In the genomic region with DNA sequence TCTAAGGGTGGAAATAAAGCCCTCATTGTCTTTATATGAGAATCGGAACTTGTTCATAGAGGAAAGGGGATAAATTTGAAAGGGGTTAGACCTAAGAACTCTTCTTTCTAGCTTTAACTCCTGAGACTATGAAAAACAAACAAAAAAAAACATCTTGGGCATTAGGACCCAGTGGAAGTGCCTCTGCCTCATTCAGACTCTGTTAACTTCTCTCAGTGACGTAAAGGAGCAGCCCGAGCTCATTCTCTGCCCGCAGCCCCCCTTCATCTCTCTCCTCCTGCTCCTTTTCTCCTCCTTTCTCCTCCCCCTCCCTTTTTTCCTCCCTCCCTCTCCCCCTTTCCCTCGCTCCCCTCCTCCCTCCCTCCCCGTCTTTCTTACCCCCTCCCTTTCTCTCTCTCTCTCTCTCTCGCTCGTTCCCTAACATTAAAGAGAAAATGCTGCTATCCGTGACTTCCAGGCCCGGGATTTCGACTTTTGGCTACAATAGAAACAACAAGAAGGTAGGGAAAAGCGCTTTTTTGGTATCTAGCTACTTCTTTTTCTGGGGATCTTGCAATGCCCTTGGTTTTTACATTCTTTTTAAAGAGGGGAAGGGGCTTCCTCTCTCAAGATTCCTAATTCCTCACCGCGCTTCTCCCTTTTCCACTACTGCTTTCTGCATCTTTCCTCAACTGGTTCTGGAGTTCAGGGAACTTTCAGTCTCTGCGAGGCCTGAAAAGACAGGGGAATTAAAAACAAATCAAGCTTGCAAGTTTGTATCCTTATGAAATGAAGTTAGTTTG, we compare ENCODE assay signal across 1 cellular context.
TF ChIP-seq lines count a peak whose summit lies in the region.

A gene with protein sequence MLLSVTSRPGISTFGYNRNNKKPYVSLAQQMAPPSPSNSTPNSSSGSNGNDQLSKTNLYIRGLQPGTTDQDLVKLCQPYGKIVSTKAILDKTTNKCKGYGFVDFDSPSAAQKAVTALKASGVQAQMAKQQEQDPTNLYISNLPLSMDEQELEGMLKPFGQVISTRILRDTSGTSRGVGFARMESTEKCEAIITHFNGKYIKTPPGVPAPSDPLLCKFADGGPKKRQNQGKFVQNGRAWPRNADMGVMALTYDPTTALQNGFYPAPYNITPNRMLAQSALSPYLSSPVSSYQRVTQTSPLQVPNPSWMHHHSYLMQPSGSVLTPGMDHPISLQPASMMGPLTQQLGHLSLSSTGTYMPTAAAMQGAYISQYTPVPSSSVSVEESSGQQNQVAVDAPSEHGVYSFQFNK (plus strand): TSS at position 231 of the 782 bp plus-strand sequence. CDS start 204 bp downstream, at position 435.

TF ChIP-seq in HEK293, 187 proteins besides CTCF, POLR2A, EP300 and RAD21 (continued from another document and continues in another):
- TF ChIP-seq, protein P1, sequence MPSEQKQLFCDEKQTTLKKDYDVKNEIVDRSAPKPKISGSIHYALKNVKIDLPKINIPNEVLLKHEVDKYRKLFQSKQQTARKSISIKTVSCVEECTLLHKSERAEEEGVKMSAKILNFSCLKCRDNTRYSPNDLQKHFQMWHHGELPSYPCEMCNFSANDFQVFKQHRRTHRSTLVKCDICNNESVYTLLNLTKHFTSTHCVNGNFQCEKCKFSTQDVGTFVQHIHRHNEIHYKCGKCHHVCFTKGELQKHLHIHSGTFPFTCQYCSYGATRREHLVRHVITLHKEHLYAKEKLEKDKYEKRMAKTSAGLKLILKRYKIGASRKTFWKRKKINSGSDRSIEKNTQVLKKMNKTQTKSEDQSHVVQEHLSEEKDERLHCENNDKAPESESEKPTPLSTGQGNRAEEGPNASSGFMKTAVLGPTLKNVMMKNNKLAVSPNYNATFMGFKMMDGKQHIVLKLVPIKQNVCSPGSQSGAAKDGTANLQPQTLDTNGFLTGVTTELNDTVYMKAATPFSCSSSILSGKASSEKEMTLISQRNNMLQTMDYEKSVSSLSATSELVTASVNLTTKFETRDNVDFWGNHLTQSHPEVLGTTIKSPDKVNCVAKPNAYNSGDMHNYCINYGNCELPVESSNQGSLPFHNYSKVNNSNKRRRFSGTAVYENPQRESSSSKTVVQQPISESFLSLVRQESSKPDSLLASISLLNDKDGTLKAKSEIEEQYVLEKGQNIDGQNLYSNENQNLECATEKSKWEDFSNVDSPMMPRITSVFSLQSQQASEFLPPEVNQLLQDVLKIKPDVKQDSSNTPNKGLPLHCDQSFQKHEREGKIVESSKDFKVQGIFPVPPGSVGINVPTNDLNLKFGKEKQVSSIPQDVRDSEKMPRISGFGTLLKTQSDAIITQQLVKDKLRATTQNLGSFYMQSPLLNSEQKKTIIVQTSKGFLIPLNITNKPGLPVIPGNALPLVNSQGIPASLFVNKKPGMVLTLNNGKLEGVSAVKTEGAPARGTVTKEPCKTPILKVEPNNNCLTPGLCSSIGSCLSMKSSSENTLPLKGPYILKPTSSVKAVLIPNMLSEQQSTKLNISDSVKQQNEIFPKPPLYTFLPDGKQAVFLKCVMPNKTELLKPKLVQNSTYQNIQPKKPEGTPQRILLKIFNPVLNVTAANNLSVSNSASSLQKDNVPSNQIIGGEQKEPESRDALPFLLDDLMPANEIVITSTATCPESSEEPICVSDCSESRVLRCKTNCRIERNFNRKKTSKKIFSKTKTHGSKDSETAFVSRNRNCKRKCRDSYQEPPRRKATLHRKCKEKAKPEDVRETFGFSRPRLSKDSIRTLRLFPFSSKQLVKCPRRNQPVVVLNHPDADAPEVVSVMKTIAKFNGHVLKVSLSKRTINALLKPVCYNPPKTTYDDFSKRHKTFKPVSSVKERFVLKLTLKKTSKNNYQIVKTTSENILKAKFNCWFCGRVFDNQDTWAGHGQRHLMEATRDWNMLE (tag by site-specific recombination; conservative IDR thresholded peaks at IDR 0.05; ENCODE audit: low read depth), result no peak
- TF ChIP-seq ZNF391 (tag by site-specific recombination; IDR thresholded peaks at IDR 0.05; ENCODE audit: borderline replicate concordance, low read depth) (0 out of 2 replicates have a peak, but pooled peaks have one; percentile 41), ZNF555 (tag by site-specific recombination; conservative IDR thresholded peaks at IDR 0.05) (no peak), YY2 (tag by site-specific recombination; IDR thresholded peaks at IDR 0.05) (no peak), ZNF768 (tag by site-specific recombination; IDR thresholded peaks at IDR 0.05) (no peak), ZNF624 (tag by site-specific recombination; IDR thresholded peaks at IDR 0.05) (no peak), ZFP41 (tag by site-specific recombination; IDR thresholded peaks at IDR 0.05; ENCODE audit: borderline replicate concordance) (no peak), ZBTB20 (tag by site-specific recombination; IDR thresholded peaks at IDR 0.05) (peak; percentile 21; the same call in 1 of the 2 replicates), GLI2 (tag by site-specific recombination; IDR thresholded peaks at IDR 0.05; ENCODE audit: borderline replicate concordance, low read depth) (no peak), GLI4 (tag by site-specific recombination; IDR thresholded peaks at IDR 0.05) (no peak), ZNF202 (tag by site-specific recombination; IDR thresholded peaks at IDR 0.05; ENCODE audit: borderline replicate concordance) (no peak), ZNF394 (tag by site-specific recombination; IDR thresholded peaks at IDR 0.05; ENCODE audit: borderline replicate concordance) (peak; percentile 94), ZBTB8A (tag by site-specific recombination; IDR thresholded peaks at IDR 0.05) (peak; percentile 56; the same call in 1 of the 2 replicates), ZNF677 (tag by site-specific recombination; IDR thresholded peaks at IDR 0.05) (no peak), SP2 (tag by site-specific recombination; IDR thresholded peaks at IDR 0.05) (no peak), SCRT2 (tag by site-specific recombination; IDR thresholded peaks at IDR 0.05) (no peak), MEIS1 (CRISPR knock-in tag; IDR thresholded peaks at IDR 0.05; ENCODE audit: borderline replicate concordance) (no peak), ZNF621 (tag by site-specific recombination; IDR thresholded peaks at IDR 0.05) (no peak), ZNF248 (tag by site-specific recombination; IDR thresholded peaks at IDR 0.05) (no peak), ZNF629 (tag by site-specific recombination; IDR thresholded peaks at IDR 0.05) (peak; percentile 99), ZNF16 (tag by site-specific recombination; IDR thresholded peaks at IDR 0.05; ENCODE audit: low read depth) (no peak), GLIS1 (tag by site-specific recombination; IDR thresholded peaks at IDR 0.05) (0 out of 2 replicates have a peak, but pooled peaks have one; percentile 12), TRIM28 (IDR thresholded peaks at IDR 0.05; ENCODE audit: borderline replicate concordance, low read length) (no peak; the same call in 1 of the 2 replicates)
- TF ChIP-seq, protein P2, sequence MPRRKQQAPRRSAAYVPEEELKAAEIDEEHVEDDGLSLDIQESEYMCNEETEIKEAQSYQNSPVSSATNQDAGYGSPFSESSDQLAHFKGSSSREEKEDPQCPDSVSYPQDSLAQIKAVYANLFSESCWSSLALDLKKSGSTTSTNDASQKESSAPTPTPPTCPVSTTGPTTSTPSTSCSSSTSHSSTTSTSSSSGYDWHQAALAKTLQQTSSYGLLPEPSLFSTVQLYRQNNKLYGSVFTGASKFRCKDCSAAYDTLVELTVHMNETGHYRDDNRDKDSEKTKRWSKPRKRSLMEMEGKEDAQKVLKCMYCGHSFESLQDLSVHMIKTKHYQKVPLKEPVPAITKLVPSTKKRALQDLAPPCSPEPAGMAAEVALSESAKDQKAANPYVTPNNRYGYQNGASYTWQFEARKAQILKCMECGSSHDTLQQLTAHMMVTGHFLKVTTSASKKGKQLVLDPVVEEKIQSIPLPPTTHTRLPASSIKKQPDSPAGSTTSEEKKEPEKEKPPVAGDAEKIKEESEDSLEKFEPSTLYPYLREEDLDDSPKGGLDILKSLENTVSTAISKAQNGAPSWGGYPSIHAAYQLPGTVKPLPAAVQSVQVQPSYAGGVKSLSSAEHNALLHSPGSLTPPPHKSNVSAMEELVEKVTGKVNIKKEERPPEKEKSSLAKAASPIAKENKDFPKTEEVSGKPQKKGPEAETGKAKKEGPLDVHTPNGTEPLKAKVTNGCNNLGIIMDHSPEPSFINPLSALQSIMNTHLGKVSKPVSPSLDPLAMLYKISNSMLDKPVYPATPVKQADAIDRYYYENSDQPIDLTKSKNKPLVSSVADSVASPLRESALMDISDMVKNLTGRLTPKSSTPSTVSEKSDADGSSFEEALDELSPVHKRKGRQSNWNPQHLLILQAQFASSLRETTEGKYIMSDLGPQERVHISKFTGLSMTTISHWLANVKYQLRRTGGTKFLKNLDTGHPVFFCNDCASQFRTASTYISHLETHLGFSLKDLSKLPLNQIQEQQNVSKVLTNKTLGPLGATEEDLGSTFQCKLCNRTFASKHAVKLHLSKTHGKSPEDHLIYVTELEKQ (tag by site-specific recombination; IDR thresholded peaks at IDR 0.05; ENCODE audit: borderline replicate concordance), result no peak
- TF ChIP-seq, protein P3, sequence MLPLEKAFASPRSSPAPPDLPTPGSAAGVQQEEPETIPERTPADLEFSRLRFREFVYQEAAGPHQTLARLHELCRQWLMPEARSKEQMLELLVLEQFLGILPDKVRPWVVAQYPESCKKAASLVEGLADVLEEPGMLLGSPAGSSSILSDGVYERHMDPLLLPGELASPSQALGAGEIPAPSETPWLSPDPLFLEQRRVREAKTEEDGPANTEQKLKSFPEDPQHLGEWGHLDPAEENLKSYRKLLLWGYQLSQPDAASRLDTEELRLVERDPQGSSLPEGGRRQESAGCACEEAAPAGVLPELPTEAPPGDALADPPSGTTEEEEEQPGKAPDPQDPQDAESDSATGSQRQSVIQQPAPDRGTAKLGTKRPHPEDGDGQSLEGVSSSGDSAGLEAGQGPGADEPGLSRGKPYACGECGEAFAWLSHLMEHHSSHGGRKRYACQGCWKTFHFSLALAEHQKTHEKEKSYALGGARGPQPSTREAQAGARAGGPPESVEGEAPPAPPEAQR (tag by site-specific recombination; IDR thresholded peaks at IDR 0.05), result no peak
- TF ChIP-seq, protein P4, sequence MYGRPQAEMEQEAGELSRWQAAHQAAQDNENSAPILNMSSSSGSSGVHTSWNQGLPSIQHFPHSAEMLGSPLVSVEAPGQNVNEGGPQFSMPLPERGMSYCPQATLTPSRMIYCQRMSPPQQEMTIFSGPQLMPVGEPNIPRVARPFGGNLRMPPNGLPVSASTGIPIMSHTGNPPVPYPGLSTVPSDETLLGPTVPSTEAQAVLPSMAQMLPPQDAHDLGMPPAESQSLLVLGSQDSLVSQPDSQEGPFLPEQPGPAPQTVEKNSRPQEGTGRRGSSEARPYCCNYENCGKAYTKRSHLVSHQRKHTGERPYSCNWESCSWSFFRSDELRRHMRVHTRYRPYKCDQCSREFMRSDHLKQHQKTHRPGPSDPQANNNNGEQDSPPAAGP (tag by site-specific recombination; IDR thresholded peaks at IDR 0.05), result peak; percentile 67; the same call in 1 of the 2 replicates
- TF ChIP-seq, protein P5, sequence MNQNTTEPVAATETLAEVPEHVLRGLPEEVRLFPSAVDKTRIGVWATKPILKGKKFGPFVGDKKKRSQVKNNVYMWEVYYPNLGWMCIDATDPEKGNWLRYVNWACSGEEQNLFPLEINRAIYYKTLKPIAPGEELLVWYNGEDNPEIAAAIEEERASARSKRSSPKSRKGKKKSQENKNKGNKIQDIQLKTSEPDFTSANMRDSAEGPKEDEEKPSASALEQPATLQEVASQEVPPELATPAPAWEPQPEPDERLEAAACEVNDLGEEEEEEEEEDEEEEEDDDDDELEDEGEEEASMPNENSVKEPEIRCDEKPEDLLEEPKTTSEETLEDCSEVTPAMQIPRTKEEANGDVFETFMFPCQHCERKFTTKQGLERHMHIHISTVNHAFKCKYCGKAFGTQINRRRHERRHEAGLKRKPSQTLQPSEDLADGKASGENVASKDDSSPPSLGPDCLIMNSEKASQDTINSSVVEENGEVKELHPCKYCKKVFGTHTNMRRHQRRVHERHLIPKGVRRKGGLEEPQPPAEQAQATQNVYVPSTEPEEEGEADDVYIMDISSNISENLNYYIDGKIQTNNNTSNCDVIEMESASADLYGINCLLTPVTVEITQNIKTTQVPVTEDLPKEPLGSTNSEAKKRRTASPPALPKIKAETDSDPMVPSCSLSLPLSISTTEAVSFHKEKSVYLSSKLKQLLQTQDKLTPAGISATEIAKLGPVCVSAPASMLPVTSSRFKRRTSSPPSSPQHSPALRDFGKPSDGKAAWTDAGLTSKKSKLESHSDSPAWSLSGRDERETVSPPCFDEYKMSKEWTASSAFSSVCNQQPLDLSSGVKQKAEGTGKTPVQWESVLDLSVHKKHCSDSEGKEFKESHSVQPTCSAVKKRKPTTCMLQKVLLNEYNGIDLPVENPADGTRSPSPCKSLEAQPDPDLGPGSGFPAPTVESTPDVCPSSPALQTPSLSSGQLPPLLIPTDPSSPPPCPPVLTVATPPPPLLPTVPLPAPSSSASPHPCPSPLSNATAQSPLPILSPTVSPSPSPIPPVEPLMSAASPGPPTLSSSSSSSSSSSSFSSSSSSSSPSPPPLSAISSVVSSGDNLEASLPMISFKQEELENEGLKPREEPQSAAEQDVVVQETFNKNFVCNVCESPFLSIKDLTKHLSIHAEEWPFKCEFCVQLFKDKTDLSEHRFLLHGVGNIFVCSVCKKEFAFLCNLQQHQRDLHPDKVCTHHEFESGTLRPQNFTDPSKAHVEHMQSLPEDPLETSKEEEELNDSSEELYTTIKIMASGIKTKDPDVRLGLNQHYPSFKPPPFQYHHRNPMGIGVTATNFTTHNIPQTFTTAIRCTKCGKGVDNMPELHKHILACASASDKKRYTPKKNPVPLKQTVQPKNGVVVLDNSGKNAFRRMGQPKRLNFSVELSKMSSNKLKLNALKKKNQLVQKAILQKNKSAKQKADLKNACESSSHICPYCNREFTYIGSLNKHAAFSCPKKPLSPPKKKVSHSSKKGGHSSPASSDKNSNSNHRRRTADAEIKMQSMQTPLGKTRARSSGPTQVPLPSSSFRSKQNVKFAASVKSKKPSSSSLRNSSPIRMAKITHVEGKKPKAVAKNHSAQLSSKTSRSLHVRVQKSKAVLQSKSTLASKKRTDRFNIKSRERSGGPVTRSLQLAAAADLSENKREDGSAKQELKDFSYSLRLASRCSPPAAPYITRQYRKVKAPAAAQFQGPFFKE (tag by site-specific recombination; IDR thresholded peaks at IDR 0.05; ENCODE audit: borderline replicate concordance), result no peak
- TF ChIP-seq, protein P6, sequence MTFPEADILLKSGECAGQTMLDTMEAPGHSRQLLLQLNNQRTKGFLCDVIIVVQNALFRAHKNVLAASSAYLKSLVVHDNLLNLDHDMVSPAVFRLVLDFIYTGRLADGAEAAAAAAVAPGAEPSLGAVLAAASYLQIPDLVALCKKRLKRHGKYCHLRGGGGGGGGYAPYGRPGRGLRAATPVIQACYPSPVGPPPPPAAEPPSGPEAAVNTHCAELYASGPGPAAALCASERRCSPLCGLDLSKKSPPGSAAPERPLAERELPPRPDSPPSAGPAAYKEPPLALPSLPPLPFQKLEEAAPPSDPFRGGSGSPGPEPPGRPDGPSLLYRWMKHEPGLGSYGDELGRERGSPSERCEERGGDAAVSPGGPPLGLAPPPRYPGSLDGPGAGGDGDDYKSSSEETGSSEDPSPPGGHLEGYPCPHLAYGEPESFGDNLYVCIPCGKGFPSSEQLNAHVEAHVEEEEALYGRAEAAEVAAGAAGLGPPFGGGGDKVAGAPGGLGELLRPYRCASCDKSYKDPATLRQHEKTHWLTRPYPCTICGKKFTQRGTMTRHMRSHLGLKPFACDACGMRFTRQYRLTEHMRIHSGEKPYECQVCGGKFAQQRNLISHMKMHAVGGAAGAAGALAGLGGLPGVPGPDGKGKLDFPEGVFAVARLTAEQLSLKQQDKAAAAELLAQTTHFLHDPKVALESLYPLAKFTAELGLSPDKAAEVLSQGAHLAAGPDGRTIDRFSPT (tag by site-specific recombination; IDR thresholded peaks at IDR 0.05), result no peak
